Comparison of ENCODE assay signal across 1 cellular context in genomic region chr10:115105411-115105810, GRCh38. TPM values are rescaled to one million over a fixed set of nuclear protein-coding genes. Genes with fewer than 3 reads are reported as not detected.
"Had no signal": no experiment of that assay in that cellular context is flagged by ENCODE, and none has a peak within 500 bp of the region (broad histone marks: within the 10 kb centered on the region; RNA-seq: fewer than 3 reads in every experiment).

No MANE protein-coding gene starts in this region.

RNA-seq across cellular contexts. Expression of gene ATRNL1, which starts 12.2 kb away (rescaled TPM):
- total RNA-seq: MCF 10A had no signal
